Comparison of ENCODE assay signal across 1 cellular context in genomic region chrX:13074297-13075262, GRCh38.
TF ChIP-seq lines count a peak whose summit lies in the region.

No MANE protein-coding gene starts in this region.

TF ChIP-seq in HepG2, 621 proteins besides CTCF, POLR2A, EP300 and RAD21 (continued from another document):
- no peak for TF ChIP-seq CHD4 (IDR thresholded peaks at IDR 0.05; ENCODE audit: borderline replicate concordance, low read length)
- TF ChIP-seq SCMH1 (CRISPR knock-in tag; IDR thresholded peaks at IDR 0.05; ENCODE audit: borderline replicate concordance): no peak
- no peak for TF ChIP-seq MLXIP (CRISPR knock-in tag; IDR thresholded peaks at IDR 0.05; ENCODE audit: borderline replicate concordance)
- TF ChIP-seq HMG20B (CRISPR knock-in tag; conservative IDR thresholded peaks at IDR 0.05): no peak
- TF ChIP-seq ZNF740 (CRISPR knock-in tag; IDR thresholded peaks at IDR 0.05): no peak
- TF ChIP-seq ZBTB38 (CRISPR knock-in tag; IDR thresholded peaks at IDR 0.05): no peak
- no peak for TF ChIP-seq ZNF263 (CRISPR knock-in tag; IDR thresholded peaks at IDR 0.05)
- no peak for TF ChIP-seq BCL3 (CRISPR knock-in tag; IDR thresholded peaks at IDR 0.05)
- no peak for TF ChIP-seq ZNF790 (CRISPR knock-in tag; IDR thresholded peaks at IDR 0.05; ENCODE audit: borderline replicate concordance)
- TF ChIP-seq ZNF775 (CRISPR knock-in tag; IDR thresholded peaks at IDR 0.05; ENCODE audit: borderline replicate concordance): no peak
- TF ChIP-seq TP53 (CRISPR knock-in tag; conservative IDR thresholded peaks at IDR 0.05): no peak
- no peak for TF ChIP-seq THRA (CRISPR knock-in tag; IDR thresholded peaks at IDR 0.05; ENCODE audit: borderline replicate concordance)
